ENCODE assay signal across 8 cellular contexts in the genomic region with DNA sequence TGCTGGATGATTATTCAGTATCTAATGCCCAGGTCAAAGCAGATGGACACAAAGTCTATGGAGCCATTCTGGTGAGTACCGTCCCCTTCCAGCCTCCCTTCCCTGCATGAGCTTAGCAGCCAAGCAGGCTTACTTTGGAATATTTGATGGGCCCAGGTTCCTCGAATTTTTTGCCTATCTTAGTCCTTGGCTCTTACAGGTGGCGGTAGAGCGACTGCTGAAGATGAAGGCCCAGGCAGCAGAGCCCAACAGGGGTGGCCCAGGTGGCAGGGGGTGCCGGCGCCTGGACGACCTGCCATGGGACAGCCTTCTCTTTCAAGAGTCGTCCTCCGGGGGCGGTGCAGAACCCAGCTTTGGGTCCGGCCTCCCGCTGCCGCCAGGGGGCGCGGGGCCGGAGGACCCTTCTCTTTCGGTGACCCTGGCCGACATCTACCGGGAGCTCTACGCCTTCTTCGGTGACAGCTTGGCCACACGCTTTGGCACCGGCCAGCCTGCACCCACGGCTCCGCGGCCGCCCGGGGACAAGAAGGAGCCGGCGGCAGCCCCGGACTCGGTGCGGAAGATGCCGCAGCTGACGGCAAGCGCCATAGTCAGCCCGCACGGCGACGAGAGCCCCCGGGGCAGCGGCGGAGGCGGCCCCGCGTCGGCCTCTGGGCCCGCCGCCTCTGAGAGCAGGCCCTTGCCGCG. TPM values are rescaled to one million over a fixed set of nuclear protein-coding genes. Genes with fewer than 3 reads are reported as not detected.
DNase-seq lines count a peak whose midpoint lies in the region; ATAC-seq and TF ChIP-seq lines count a peak whose summit lies in the region.

No MANE protein-coding gene starts in this region.

- 3% methylated on average over 16 of the region's 51 CpGs for WGBS in esophagus muscularis mucosa

- TF ChIP-seq POLR2A in esophagus muscularis mucosa (IDR thresholded peaks at IDR 0.05; ENCODE audit: low read depth): no peak

- DNase-seq in DMS153 (lab: John Stamatoyannopoulos, UW) (peak; percentile 66), activated T-helper 1 cell treated with Interleukin-2 at 50 U/mL for 16 hours (ENCODE audit: low read depth) (peak; percentile 80), esophagus muscularis mucosa (ENCODE audit: extremely low spot score) (peak; percentile 98), myocyte (ENCODE audit: low read depth) (peak; percentile 90)
- DNase-seq in Jurkat, Clone E6-1 (ENCODE audit: low read depth, low spot score): peak; percentile 63
- DNase-seq in stimulated activated CD8-positive, alpha-beta memory T cell treated with anti-CD3 and anti-CD28 coated beads, Interleukin-7, amount 100 ng/mL, for 4 hours (ENCODE audit: low read depth in 2 of 2): peak; percentile 69 to 76

- peak overlapping the region; percentile 97 for H3K4me3 ChIP-seq in Jurkat, Clone E6-1 (ENCODE audit: low read length)
- peak overlapping the region; percentile 71 to 100 (median 88) for H3K4me3 ChIP-seq in esophagus muscularis mucosa

- H3K9me3 ChIP-seq in esophagus muscularis mucosa: no peaks in the 10 kb centered on the region

- H3K36me3 ChIP-seq in esophagus muscularis mucosa: peaks cover 0 to 46% (median 37%) of the 10 kb centered on the region in 4 donors

- intact Hi-C loops in esophagus muscularis mucosa (cut with DNase I): loop anchor here (1.0 kb wide), 1 partner anchor 76 kb away; no protein-coding TSS in a partner anchor

- peak; percentile 91 to 93 (median 92) for TF ChIP-seq CTCF in esophagus muscularis mucosa (IDR thresholded peaks at IDR 0.05)

- no peaks in the 10 kb centered on the region for H3K27me3 ChIP-seq in esophagus muscularis mucosa

- H3K4me1 ChIP-seq in esophagus muscularis mucosa: peaks cover 41 to 52% (median 48%) of the 10 kb centered on the region in 4 donors

- TF ChIP-seq EP300 in esophagus muscularis mucosa (IDR thresholded peaks at IDR 0.05): no peak

- peak; percentile 53 for ATAC-seq in GM21576 (IDR thresholded peaks at IDR 0.05; ENCODE audit: unreplicated experiment)

- peak overlapping the region; percentile 94 to 98 (median 98) for H3K27ac ChIP-seq in esophagus muscularis mucosa (replicated peaks in 1 of 4)

TF ChIP-seq in PFSK-1, 5 proteins besides CTCF, POLR2A, EP300 and RAD21:
- TF ChIP-seq TAF1 (IDR thresholded peaks at IDR 0.05; ENCODE audit: borderline replicate concordance, insufficient read depth, low read length) (0 out of 2 replicates have a peak, but pooled peaks have one; percentile 48), POLR2AphosphoS5 (IDR thresholded peaks at IDR 0.05; ENCODE audit: low read depth, low read length) (no peak), REST (IDR thresholded peaks at IDR 0.05; ENCODE audit: insufficient read depth in 1 of 2, low read depth in 2 of 2, low read length in 2 of 2) (no peak), SIN3A (IDR thresholded peaks at IDR 0.05; ENCODE audit: borderline replicate concordance, insufficient read depth, low read length) (peak; percentile 71; the same call in 1 of the 2 replicates), FOXP2 (optimal IDR thresholded peaks at IDR 0.05; ENCODE audit: borderline replicate concordance, extremely low read depth, extremely low read length, insufficient read depth) (peak; percentile 31)
TF ChIP-seq in PFSK-1: peak in this region for 3.

RNA-seq across cellular contexts. Expression of gene TMEM179B, which starts 0.7 kb away (rescaled TPM):
- polyA plus RNA-seq in Jurkat, Clone E6-1 (2012; ENCODE audit: insufficient read depth, insufficient read length): 60.9 TPM
- 40.8 TPM for polyA plus RNA-seq in PFSK-1 (2012; ENCODE audit: insufficient read length, low read depth)
- 10 to 100 TPM; 33.2 to 50.8 (median 44.8) TPM for total RNA-seq in esophagus muscularis mucosa
- 30.9 and 52.2 TPM in 2 replicates for total RNA-seq in myocyte
- 75.8 TPM for polyA plus RNA-seq in myocyte (2012)

RNA-seq across cellular contexts. Expression of gene TMEM223, which starts 5.3 kb away (rescaled TPM):
- 28.9 TPM for polyA plus RNA-seq in Jurkat, Clone E6-1 (2012; ENCODE audit: insufficient read depth, insufficient read length)
- 35.4 TPM for polyA plus RNA-seq in PFSK-1 (2012; ENCODE audit: insufficient read length, low read depth)
- total RNA-seq in esophagus muscularis mucosa (10 to 100 TPM; 13.7 to 17.9 (median 15.8) TPM), myocyte (23.9 and 33.4 TPM in 2 replicates)
- polyA plus RNA-seq in myocyte (2012): 20.9 TPM

RNA-seq across cellular contexts. Expression of gene TAF6L, which starts 15.3 kb away (rescaled TPM):
- polyA plus RNA-seq in Jurkat, Clone E6-1 (2012; ENCODE audit: insufficient read depth, insufficient read length): 36.2 TPM
- polyA plus RNA-seq in PFSK-1 (2012; ENCODE audit: insufficient read length, low read depth): 37.6 TPM
- 10 to 100 TPM; 12.0 to 27.2 (median 14.6) TPM for total RNA-seq in esophagus muscularis mucosa
- 22.1 and 24.9 TPM in 2 replicates for total RNA-seq in myocyte
- polyA plus RNA-seq in myocyte (2012): 19.6 TPM

RNA-seq across cellular contexts. Expression of gene NXF1, which starts 18.8 kb away (rescaled TPM):
- 76.7 TPM for polyA plus RNA-seq in Jurkat, Clone E6-1 (2012; ENCODE audit: insufficient read depth, insufficient read length)
- 54.4 TPM for polyA plus RNA-seq in PFSK-1 (2012; ENCODE audit: insufficient read length, low read depth)
- total RNA-seq in esophagus muscularis mucosa (10 to 100 TPM; 38.6 to 86.4 (median 48.4) TPM), myocyte (44.0 and 48.5 TPM in 2 replicates)
- 61.6 TPM for polyA plus RNA-seq in myocyte (2012)

RNA-seq across cellular contexts. Expression of gene POLR2G, which starts 25.1 kb away (rescaled TPM):
- polyA plus RNA-seq in Jurkat, Clone E6-1 (2012; ENCODE audit: insufficient read depth, insufficient read length): 274 TPM
- polyA plus RNA-seq in PFSK-1 (2012; ENCODE audit: insufficient read length, low read depth): 74.5 TPM
- total RNA-seq in esophagus muscularis mucosa (10 to 100 TPM; 41.1 to 48.2 (median 44.4) TPM), myocyte (67.8 and 69.4 TPM in 2 replicates)
- polyA plus RNA-seq in myocyte (2012): 180 TPM

Comparison
In these comparisons a context has a peak if more than half of its experiments do, and no peak if none do; other contexts are left out.
1. Peak in every context shown above with its lines: DNase-seq, ATAC-seq, H3K4me3 ChIP-seq and H3K27ac ChIP-seq.